ENCODE assay signal across 1 cellular context in the genomic region with DNA sequence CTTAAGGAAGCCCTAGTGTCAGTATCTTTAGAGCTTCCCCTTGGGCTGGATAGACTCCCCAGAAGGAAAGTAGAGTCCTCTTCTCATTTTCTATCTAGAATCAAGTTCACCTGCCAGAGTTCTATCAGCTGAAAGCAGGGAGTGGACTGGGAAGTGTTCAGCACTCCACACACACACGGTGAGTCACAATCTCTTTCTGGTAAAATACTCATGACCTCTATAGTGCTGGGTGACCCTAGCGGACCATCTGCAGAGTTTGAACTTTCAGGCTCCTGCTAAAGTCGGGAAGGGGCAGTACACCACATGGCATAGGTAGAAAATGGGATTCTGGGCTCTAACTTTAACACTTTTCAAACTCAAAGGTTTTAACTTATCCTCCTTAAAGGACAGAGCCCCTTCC.
TF ChIP-seq lines count a peak whose summit lies in the region.

No MANE protein-coding gene starts in this region.

TF ChIP-seq in HepG2, 621 proteins besides CTCF, POLR2A, EP300 and RAD21 (continued from another document and continues in another):
- TF ChIP-seq, protein P1, sequence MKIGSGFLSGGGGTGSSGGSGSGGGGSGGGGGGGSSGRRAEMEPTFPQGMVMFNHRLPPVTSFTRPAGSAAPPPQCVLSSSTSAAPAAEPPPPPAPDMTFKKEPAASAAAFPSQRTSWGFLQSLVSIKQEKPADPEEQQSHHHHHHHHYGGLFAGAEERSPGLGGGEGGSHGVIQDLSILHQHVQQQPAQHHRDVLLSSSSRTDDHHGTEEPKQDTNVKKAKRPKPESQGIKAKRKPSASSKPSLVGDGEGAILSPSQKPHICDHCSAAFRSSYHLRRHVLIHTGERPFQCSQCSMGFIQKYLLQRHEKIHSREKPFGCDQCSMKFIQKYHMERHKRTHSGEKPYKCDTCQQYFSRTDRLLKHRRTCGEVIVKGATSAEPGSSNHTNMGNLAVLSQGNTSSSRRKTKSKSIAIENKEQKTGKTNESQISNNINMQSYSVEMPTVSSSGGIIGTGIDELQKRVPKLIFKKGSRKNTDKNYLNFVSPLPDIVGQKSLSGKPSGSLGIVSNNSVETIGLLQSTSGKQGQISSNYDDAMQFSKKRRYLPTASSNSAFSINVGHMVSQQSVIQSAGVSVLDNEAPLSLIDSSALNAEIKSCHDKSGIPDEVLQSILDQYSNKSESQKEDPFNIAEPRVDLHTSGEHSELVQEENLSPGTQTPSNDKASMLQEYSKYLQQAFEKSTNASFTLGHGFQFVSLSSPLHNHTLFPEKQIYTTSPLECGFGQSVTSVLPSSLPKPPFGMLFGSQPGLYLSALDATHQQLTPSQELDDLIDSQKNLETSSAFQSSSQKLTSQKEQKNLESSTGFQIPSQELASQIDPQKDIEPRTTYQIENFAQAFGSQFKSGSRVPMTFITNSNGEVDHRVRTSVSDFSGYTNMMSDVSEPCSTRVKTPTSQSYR (CRISPR knock-in tag; IDR thresholded peaks at IDR 0.05; ENCODE audit: borderline replicate concordance), result no peak
- TF ChIP-seq, protein P2, sequence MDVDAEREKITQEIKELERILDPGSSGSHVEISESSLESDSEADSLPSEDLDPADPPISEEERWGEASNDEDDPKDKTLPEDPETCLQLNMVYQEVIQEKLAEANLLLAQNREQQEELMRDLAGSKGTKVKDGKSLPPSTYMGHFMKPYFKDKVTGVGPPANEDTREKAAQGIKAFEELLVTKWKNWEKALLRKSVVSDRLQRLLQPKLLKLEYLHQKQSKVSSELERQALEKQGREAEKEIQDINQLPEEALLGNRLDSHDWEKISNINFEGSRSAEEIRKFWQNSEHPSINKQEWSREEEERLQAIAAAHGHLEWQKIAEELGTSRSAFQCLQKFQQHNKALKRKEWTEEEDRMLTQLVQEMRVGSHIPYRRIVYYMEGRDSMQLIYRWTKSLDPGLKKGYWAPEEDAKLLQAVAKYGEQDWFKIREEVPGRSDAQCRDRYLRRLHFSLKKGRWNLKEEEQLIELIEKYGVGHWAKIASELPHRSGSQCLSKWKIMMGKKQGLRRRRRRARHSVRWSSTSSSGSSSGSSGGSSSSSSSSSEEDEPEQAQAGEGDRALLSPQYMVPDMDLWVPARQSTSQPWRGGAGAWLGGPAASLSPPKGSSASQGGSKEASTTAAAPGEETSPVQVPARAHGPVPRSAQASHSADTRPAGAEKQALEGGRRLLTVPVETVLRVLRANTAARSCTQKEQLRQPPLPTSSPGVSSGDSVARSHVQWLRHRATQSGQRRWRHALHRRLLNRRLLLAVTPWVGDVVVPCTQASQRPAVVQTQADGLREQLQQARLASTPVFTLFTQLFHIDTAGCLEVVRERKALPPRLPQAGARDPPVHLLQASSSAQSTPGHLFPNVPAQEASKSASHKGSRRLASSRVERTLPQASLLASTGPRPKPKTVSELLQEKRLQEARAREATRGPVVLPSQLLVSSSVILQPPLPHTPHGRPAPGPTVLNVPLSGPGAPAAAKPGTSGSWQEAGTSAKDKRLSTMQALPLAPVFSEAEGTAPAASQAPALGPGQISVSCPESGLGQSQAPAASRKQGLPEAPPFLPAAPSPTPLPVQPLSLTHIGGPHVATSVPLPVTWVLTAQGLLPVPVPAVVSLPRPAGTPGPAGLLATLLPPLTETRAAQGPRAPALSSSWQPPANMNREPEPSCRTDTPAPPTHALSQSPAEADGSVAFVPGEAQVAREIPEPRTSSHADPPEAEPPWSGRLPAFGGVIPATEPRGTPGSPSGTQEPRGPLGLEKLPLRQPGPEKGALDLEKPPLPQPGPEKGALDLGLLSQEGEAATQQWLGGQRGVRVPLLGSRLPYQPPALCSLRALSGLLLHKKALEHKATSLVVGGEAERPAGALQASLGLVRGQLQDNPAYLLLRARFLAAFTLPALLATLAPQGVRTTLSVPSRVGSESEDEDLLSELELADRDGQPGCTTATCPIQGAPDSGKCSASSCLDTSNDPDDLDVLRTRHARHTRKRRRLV (CRISPR knock-in tag; IDR thresholded peaks at IDR 0.05), result no peak
- TF ChIP-seq ZNF331 (CRISPR knock-in tag; IDR thresholded peaks at IDR 0.05), result 0 out of 2 replicates have a peak, but pooled peaks have one; percentile 18
- no peak for TF ChIP-seq ZNF484 (CRISPR knock-in tag; IDR thresholded peaks at IDR 0.05; ENCODE audit: borderline replicate concordance, low read depth)
- TF ChIP-seq ZNF333 (CRISPR knock-in tag; IDR thresholded peaks at IDR 0.05; ENCODE audit: borderline replicate concordance), result no peak
- no peak for TF ChIP-seq MED1 (CRISPR knock-in tag; IDR thresholded peaks at IDR 0.05)
- TF ChIP-seq ZNF549 (CRISPR knock-in tag; IDR thresholded peaks at IDR 0.05), result no peak
- no peak for TF ChIP-seq GPN1 (CRISPR knock-in tag; IDR thresholded peaks at IDR 0.05; ENCODE audit: borderline replicate concordance)
- TF ChIP-seq SSRP1 (CRISPR knock-in tag; IDR thresholded peaks at IDR 0.05), result no peak
- TF ChIP-seq ZNF562 (CRISPR knock-in tag; IDR thresholded peaks at IDR 0.05; ENCODE audit: borderline replicate concordance), result no peak
- TF ChIP-seq SNRNP70 (IDR thresholded peaks at IDR 0.05; ENCODE audit: low read depth, low read length), result no peak
- TF ChIP-seq FOXM1 (CRISPR knock-in tag; IDR thresholded peaks at IDR 0.05), result no peak
- no peak for TF ChIP-seq JUN (CRISPR knock-in tag; IDR thresholded peaks at IDR 0.05)
- TF ChIP-seq GATAD2A (CRISPR knock-in tag; IDR thresholded peaks at IDR 0.05), result 0 out of 2 replicates have a peak, but pooled peaks have one; percentile 26
- no peak for TF ChIP-seq HMG20A (CRISPR knock-in tag; IDR thresholded peaks at IDR 0.05; ENCODE audit: borderline replicate concordance)
- no peak for TF ChIP-seq ZNF709 (CRISPR knock-in tag; IDR thresholded peaks at IDR 0.05)
- no peak for TF ChIP-seq REPIN1 (CRISPR knock-in tag; IDR thresholded peaks at IDR 0.05; ENCODE audit: borderline replicate concordance, low read depth)
- TF ChIP-seq ZSCAN30 (CRISPR knock-in tag; IDR thresholded peaks at IDR 0.05), result no peak
- no peak for TF ChIP-seq MYNN (CRISPR knock-in tag; IDR thresholded peaks at IDR 0.05; ENCODE audit: low read depth)
- TF ChIP-seq, protein P3, sequence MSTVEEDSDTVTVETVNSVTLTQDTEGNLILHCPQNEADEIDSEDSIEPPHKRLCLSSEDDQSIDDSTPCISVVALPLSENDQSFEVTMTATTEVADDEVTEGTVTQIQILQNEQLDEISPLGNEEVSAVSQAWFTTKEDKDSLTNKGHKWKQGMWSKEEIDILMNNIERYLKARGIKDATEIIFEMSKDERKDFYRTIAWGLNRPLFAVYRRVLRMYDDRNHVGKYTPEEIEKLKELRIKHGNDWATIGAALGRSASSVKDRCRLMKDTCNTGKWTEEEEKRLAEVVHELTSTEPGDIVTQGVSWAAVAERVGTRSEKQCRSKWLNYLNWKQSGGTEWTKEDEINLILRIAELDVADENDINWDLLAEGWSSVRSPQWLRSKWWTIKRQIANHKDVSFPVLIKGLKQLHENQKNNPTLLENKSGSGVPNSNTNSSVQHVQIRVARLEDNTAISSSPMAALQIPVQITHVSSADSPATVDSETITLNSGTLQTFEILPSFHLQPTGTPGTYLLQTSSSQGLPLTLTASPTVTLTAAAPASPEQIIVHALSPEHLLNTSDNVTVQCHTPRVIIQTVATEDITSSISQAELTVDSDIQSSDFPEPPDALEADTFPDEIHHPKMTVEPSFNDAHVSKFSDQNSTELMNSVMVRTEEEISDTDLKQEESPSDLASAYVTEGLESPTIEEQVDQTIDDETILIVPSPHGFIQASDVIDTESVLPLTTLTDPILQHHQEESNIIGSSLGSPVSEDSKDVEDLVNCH (CRISPR knock-in tag; IDR thresholded peaks at IDR 0.05), result no peak
- 0 out of 2 replicates have a peak, but pooled peaks have one; percentile 44 for TF ChIP-seq SIN3A (IDR thresholded peaks at IDR 0.05; ENCODE audit: borderline replicate concordance, low read depth, low read length)
- TF ChIP-seq, protein P4, sequence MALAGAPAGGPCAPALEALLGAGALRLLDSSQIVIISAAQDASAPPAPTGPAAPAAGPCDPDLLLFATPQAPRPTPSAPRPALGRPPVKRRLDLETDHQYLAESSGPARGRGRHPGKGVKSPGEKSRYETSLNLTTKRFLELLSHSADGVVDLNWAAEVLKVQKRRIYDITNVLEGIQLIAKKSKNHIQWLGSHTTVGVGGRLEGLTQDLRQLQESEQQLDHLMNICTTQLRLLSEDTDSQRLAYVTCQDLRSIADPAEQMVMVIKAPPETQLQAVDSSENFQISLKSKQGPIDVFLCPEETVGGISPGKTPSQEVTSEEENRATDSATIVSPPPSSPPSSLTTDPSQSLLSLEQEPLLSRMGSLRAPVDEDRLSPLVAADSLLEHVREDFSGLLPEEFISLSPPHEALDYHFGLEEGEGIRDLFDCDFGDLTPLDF (CRISPR knock-in tag; IDR thresholded peaks at IDR 0.05), result no peak
- no peak for TF ChIP-seq ZNF777 (CRISPR knock-in tag; IDR thresholded peaks at IDR 0.05)
- no peak for TF ChIP-seq DMAP1 (CRISPR knock-in tag; IDR thresholded peaks at IDR 0.05)
- TF ChIP-seq ZNF782 (CRISPR knock-in tag; IDR thresholded peaks at IDR 0.05; ENCODE audit: borderline replicate concordance), result no peak
- TF ChIP-seq ZNF326 (CRISPR knock-in tag; IDR thresholded peaks at IDR 0.05; ENCODE audit: borderline replicate concordance), result no peak
- 0 out of 2 replicates have a peak, but pooled peaks have one; percentile 15 for TF ChIP-seq ATF1 (CRISPR knock-in tag; IDR thresholded peaks at IDR 0.05)
- no peak for TF ChIP-seq SIN3B (IDR thresholded peaks at IDR 0.05; ENCODE audit: low read length)
- TF ChIP-seq ETV5 (CRISPR knock-in tag; IDR thresholded peaks at IDR 0.05; ENCODE audit: borderline replicate concordance), result no peak
- TF ChIP-seq RFX1 (IDR thresholded peaks at IDR 0.05), result no peak
- peak; percentile 45 for TF ChIP-seq RARA (CRISPR knock-in tag; IDR thresholded peaks at IDR 0.05)
- TF ChIP-seq SRY (CRISPR knock-in tag; IDR thresholded peaks at IDR 0.05), result no peak
- no peak for TF ChIP-seq SAFB2 (CRISPR knock-in tag; IDR thresholded peaks at IDR 0.05; ENCODE audit: borderline replicate concordance, low read depth)
- no peak for TF ChIP-seq HNRNPLL (IDR thresholded peaks at IDR 0.05; ENCODE audit: low read depth, low read length, poor library complexity, severe bottlenecking)
- TF ChIP-seq NR2F1 (CRISPR knock-in tag; IDR thresholded peaks at IDR 0.05), result peak; percentile 67 to 89
- TF ChIP-seq ZEB1 (IDR thresholded peaks at IDR 0.05; ENCODE audit: insufficient replicate concordance, low read depth), result no peak
- no peak for TF ChIP-seq GZF1 (CRISPR knock-in tag; IDR thresholded peaks at IDR 0.05)
- no peak for TF ChIP-seq TBP (CRISPR knock-in tag; IDR thresholded peaks at IDR 0.05)
- TF ChIP-seq, protein P5, sequence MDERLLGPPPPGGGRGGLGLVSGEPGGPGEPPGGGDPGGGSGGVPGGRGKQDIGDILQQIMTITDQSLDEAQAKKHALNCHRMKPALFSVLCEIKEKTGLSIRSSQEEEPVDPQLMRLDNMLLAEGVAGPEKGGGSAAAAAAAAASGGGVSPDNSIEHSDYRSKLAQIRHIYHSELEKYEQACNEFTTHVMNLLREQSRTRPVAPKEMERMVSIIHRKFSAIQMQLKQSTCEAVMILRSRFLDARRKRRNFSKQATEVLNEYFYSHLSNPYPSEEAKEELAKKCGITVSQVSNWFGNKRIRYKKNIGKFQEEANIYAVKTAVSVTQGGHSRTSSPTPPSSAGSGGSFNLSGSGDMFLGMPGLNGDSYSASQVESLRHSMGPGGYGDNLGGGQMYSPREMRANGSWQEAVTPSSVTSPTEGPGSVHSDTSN (CRISPR knock-in tag; IDR thresholded peaks at IDR 0.05), result no peak
- TF ChIP-seq ZNF260 (CRISPR knock-in tag; IDR thresholded peaks at IDR 0.05; ENCODE audit: borderline replicate concordance, low read depth), result no peak
- TF ChIP-seq, protein P6, sequence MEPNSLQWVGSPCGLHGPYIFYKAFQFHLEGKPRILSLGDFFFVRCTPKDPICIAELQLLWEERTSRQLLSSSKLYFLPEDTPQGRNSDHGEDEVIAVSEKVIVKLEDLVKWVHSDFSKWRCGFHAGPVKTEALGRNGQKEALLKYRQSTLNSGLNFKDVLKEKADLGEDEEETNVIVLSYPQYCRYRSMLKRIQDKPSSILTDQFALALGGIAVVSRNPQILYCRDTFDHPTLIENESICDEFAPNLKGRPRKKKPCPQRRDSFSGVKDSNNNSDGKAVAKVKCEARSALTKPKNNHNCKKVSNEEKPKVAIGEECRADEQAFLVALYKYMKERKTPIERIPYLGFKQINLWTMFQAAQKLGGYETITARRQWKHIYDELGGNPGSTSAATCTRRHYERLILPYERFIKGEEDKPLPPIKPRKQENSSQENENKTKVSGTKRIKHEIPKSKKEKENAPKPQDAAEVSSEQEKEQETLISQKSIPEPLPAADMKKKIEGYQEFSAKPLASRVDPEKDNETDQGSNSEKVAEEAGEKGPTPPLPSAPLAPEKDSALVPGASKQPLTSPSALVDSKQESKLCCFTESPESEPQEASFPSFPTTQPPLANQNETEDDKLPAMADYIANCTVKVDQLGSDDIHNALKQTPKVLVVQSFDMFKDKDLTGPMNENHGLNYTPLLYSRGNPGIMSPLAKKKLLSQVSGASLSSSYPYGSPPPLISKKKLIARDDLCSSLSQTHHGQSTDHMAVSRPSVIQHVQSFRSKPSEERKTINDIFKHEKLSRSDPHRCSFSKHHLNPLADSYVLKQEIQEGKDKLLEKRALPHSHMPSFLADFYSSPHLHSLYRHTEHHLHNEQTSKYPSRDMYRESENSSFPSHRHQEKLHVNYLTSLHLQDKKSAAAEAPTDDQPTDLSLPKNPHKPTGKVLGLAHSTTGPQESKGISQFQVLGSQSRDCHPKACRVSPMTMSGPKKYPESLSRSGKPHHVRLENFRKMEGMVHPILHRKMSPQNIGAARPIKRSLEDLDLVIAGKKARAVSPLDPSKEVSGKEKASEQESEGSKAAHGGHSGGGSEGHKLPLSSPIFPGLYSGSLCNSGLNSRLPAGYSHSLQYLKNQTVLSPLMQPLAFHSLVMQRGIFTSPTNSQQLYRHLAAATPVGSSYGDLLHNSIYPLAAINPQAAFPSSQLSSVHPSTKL (CRISPR knock-in tag; IDR thresholded peaks at IDR 0.05), result peak; percentile 25; the same call in 1 of the 2 replicates
- TF ChIP-seq, protein P7, sequence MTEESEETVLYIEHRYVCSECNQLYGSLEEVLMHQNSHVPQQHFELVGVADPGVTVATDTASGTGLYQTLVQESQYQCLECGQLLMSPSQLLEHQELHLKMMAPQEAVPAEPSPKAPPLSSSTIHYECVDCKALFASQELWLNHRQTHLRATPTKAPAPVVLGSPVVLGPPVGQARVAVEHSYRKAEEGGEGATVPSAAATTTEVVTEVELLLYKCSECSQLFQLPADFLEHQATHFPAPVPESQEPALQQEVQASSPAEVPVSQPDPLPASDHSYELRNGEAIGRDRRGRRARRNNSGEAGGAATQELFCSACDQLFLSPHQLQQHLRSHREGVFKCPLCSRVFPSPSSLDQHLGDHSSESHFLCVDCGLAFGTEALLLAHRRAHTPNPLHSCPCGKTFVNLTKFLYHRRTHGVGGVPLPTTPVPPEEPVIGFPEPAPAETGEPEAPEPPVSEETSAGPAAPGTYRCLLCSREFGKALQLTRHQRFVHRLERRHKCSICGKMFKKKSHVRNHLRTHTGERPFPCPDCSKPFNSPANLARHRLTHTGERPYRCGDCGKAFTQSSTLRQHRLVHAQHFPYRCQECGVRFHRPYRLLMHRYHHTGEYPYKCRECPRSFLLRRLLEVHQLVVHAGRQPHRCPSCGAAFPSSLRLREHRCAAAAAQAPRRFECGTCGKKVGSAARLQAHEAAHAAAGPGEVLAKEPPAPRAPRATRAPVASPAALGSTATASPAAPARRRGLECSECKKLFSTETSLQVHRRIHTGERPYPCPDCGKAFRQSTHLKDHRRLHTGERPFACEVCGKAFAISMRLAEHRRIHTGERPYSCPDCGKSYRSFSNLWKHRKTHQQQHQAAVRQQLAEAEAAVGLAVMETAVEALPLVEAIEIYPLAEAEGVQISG (CRISPR knock-in tag; IDR thresholded peaks at IDR 0.05), result no peak
- no peak for TF ChIP-seq KDM2A (CRISPR knock-in tag; IDR thresholded peaks at IDR 0.05; ENCODE audit: borderline replicate concordance, low read depth)
- no peak for TF ChIP-seq ATM (IDR thresholded peaks at IDR 0.05; ENCODE audit: borderline replicate concordance)
- no peak for TF ChIP-seq RARG (CRISPR knock-in tag; IDR thresholded peaks at IDR 0.05; ENCODE audit: low read depth)
- no peak for TF ChIP-seq ZSCAN29 (CRISPR knock-in tag; conservative IDR thresholded peaks at IDR 0.05)
- TF ChIP-seq ZNF17 (CRISPR knock-in tag; IDR thresholded peaks at IDR 0.05), result no peak
